In the genomic region with DNA sequence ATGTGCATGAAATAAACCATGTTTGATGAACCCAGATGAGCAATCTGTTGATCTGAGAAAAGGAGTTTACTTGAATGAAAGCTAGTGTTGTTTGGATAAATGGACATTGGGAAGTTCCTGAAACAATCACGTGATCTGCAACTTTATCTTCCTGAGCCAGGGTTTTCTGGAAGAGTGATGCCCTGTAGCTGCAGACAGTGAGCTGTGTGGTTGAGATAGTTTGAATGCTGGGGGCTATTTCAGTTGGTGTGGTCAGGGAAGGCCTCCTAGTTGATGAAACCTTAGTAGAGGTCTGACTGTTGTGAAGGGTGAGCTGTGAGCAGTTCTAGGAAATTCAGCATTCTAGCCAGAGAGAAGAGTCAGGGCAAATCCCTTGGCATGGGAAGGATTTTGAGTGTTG, we compare ENCODE assay signal across 22 cellular contexts.
"Had no signal": no experiment of that assay in that cellular context is flagged by ENCODE, and none has a peak within 500 bp of the region (broad histone marks: within the 10 kb centered on the region; RNA-seq: fewer than 3 reads in every experiment).

No MANE protein-coding gene starts in this region.

- H3K27ac Mint-ChIP-seq: dendritic cell treated with granulocyte-macrophage colony-stimulating factor and Interleukin-4, amounts not matched to agents 40 ng/mL and 50 ng/mL, for 4 days; effector memory CD8-positive, alpha-beta T cell; type B pancreatic cell had no signal

- H3K4me3 ChIP-seq: esophagus muscularis mucosa, gastrocnemius medialis, mucosa of descending colon, ovary, right atrium auricular region, smooth muscle cell, suprapubic skin, thyroid gland had no signal

- H3K4me1 ChIP-seq: right atrium auricular region, suprapubic skin, thyroid gland had no signal

- H3K27me3 Mint-ChIP-seq: dendritic cell treated with granulocyte-macrophage colony-stimulating factor and Interleukin-4, amounts not matched to agents 40 ng/mL and 50 ng/mL, for 4 days; type B pancreatic cell had no signal

- ATAC-seq: effector memory CD8-positive, alpha-beta T cell; gastrocnemius medialis; left lobe of liver; mucosa of descending colon; natural killer cell had no signal

- H3K27ac ChIP-seq: epithelial cell of prostate, gastrocnemius medialis, ovary, right atrium auricular region, suprapubic skin, thyroid gland had no signal

- H3K4me1 Mint-ChIP-seq: neural crest cell had no signal

- DNase-seq: effector memory CD8-positive, alpha-beta T cell; gastrocnemius medialis; glutamatergic neuron; islet precursor cell; mammary epithelial cell; mucosa of descending colon; natural killer cell; ovary; stimulated activated CD4-positive, alpha-beta T cell treated with anti-CD3 and anti-CD28 coated beads, Interleukin-2, amount 100 ng/mL, for 48 hours; stimulated activated naive CD4-positive, alpha-beta T cell treated with Interleukin-2 at 50 U/mL for 16 hours; thyroid gland had no signal

- H3K4me3 Mint-ChIP-seq: dendritic cell treated with granulocyte-macrophage colony-stimulating factor and Interleukin-4, amounts not matched to agents 40 ng/mL and 50 ng/mL, for 4 days; effector memory CD8-positive, alpha-beta T cell; natural killer cell; neural crest cell; type B pancreatic cell had no signal

- FAIRE-seq: colon, urothelium cell line had no signal

- H3K9me3 ChIP-seq: esophagus muscularis mucosa, gastrocnemius medialis, mucosa of descending colon, ovary, right atrium auricular region, suprapubic skin, thyroid gland had no signal

- H3K36me3 Mint-ChIP-seq: type B pancreatic cell had no signal

- H3K27me3 ChIP-seq: esophagus muscularis mucosa, gastrocnemius medialis, ovary, right atrium auricular region, suprapubic skin, thyroid gland had no signal

- H3K4me2 ChIP-seq: smooth muscle cell had no signal

- H3K36me3 ChIP-seq: esophagus muscularis mucosa, gastrocnemius medialis, ovary, right atrium auricular region, suprapubic skin, thyroid gland had no signal

- H3K9me3 Mint-ChIP-seq: effector memory CD8-positive, alpha-beta T cell; natural killer cell had no signal
